12 cellular contexts compared by ENCODE assay signal in the genomic region with DNA sequence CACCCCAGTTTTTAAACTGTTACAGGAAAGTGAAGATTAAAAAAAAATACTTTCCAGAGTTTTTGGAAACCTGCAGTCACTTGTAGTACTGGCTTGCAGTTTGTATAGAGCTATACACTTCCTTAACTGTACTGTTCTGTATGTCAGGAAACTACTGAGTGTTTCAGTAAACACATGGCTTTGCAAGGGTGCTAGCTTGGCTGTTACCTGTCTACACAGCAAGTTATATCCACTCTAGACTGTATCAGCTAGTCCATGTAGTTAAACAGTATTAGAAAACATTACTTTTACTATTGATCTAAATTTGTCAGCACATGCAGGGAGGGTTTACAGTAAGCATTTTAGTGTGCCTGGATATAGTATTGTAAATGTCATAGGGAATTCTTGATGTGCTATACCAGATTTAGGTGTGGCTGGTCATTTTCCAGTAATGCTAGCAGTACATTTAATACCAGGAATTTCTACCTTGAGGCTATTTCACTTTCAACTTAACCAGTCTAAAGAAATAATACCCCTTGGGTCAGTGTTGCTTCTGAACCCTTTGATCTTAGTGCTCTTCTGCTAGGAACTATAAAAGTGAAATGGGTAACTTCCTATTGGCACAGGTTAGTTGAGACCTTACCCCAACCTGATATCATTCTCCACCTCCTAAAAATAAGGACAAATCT.
A peak's percentile ranks its signal among the peaks of the same experiment; 100 is the strongest.
DNase-seq lines count a peak whose midpoint lies in the region; ATAC-seq and TF ChIP-seq lines count a peak whose summit lies in the region.
"Had no signal": no experiment of that assay in that cellular context is flagged by ENCODE, and none has a peak within 500 bp of the region (broad histone marks: within the 10 kb centered on the region; RNA-seq: fewer than 3 reads in every experiment).

No MANE protein-coding gene starts in this region.

- no peak overlapping the region for H3K4me3 ChIP-seq in endodermal cell (ENCODE audit: low read length)
- H3K4me3 ChIP-seq: BLaER1 treated with 17β-estradiol and CSF1 and Interleukin-3, amounts not matched to agents 10 nM and 100 nM had no signal

- no peaks in the 10 kb centered on the region for H3K9me3 ChIP-seq in endodermal cell (ENCODE audit: control insufficient read depth, low read length)
- H3K9me3 ChIP-seq: BLaER1 treated with 17β-estradiol and CSF1 and Interleukin-3, amounts not matched to agents 10 nM and 100 nM had no signal

- H3K36me3 Mint-ChIP-seq in brain: no peaks in the 10 kb centered on the region
- H3K36me3 Mint-ChIP-seq in nephron progenitor cell (ENCODE audit: low read depth): no peaks in the 10 kb centered on the region
- H3K36me3 Mint-ChIP-seq in activated T-helper 1 cell treated with anti-CD3 and anti-CD28 coated beads, Interleukin-12 subunit alpha, Interleukin-12 subunit beta, Interleukin-2, Interleukin-4 antibody, amounts not matched to agents 30 ng/mL and 10 ng/mL and 1 ng/mL, durations not matched to agents 14 hours and 24 hours and 36 hours (ENCODE audit: low read depth): no peaks in the 10 kb centered on the region
- H3K36me3 Mint-ChIP-seq in endodermal cell (ENCODE audit: low read depth): no peaks in the 10 kb centered on the region

- H3K4me1 Mint-ChIP-seq in brain (peaks cover 53% of the 10 kb centered on the region), nephron progenitor cell (peaks cover 57% of the 10 kb centered on the region), endodermal cell (peaks cover 24% of the 10 kb centered on the region)
- no peaks in the 10 kb centered on the region for H3K4me1 Mint-ChIP-seq in activated T-helper 1 cell treated with anti-CD3 and anti-CD28 coated beads, Interleukin-12 subunit alpha, Interleukin-12 subunit beta, Interleukin-2, Interleukin-4 antibody, amounts not matched to agents 30 ng/mL and 10 ng/mL and 1 ng/mL, durations not matched to agents 14 hours and 24 hours and 36 hours (ENCODE audit: low read depth)
- H3K4me1 Mint-ChIP-seq: activated B cell treated with CpG ODN at 0.5 μM for 24 hours had no signal

- H3K27ac ChIP-seq in endodermal cell (ENCODE audit: low read depth, low read length): no peak overlapping the region
- H3K27ac ChIP-seq: BLaER1 treated with 17β-estradiol and CSF1 and Interleukin-3, amounts not matched to agents 10 nM and 100 nM had no signal

- no peaks in the 10 kb centered on the region for H3K27me3 ChIP-seq in endodermal cell (ENCODE audit: control insufficient read depth, insufficient read depth, low read length, poor library complexity, severe bottlenecking)
- H3K27me3 ChIP-seq: BLaER1 treated with 17β-estradiol and CSF1 and Interleukin-3, amounts not matched to agents 10 nM and 100 nM had no signal

- no peak for ATAC-seq in HG03520 (IDR thresholded peaks at IDR 0.05; ENCODE audit: unreplicated experiment)

- H3K27me3 Mint-ChIP-seq in brain (no peaks in the 10 kb centered on the region), nephron progenitor cell (ENCODE audit: low read depth, poor library complexity) (no peaks in the 10 kb centered on the region), endodermal cell (ENCODE audit: insufficient read depth) (no peaks in the 10 kb centered on the region)
- no peaks in the 10 kb centered on the region for H3K27me3 Mint-ChIP-seq in activated T-helper 1 cell treated with anti-CD3 and anti-CD28 coated beads, Interleukin-12 subunit alpha, Interleukin-12 subunit beta, Interleukin-2, Interleukin-4 antibody, amounts not matched to agents 30 ng/mL and 10 ng/mL and 1 ng/mL, durations not matched to agents 14 hours and 24 hours and 36 hours (ENCODE audit: insufficient read depth)
- H3K27me3 Mint-ChIP-seq: activated B cell treated with CpG ODN at 0.5 μM for 24 hours had no signal

- TF ChIP-seq CTCF in brain (conservative IDR thresholded peaks at IDR 0.05) (no peak), nephron progenitor cell (IDR thresholded peaks at IDR 0.05) (no peak), endodermal cell (conservative IDR thresholded peaks at IDR 0.05) (no peak)

- no peaks in the 10 kb centered on the region for H3K9me3 Mint-ChIP-seq in brain
- H3K9me3 Mint-ChIP-seq in nephron progenitor cell: no peaks in the 10 kb centered on the region
- no peaks in the 10 kb centered on the region for H3K9me3 Mint-ChIP-seq in activated T-helper 1 cell treated with anti-CD3 and anti-CD28 coated beads, Interleukin-12 subunit alpha, Interleukin-12 subunit beta, Interleukin-2, Interleukin-4 antibody, amounts not matched to agents 30 ng/mL and 10 ng/mL and 1 ng/mL, durations not matched to agents 14 hours and 24 hours and 36 hours
- peaks cover 5% of the 10 kb centered on the region for H3K9me3 Mint-ChIP-seq in endodermal cell
- H3K9me3 Mint-ChIP-seq: activated B cell treated with CpG ODN at 0.5 μM for 24 hours had no signal

- peak overlapping the region in 4 of 5 experiments; percentile 43 to 91 (median 89) for H3K27ac Mint-ChIP-seq in brain
- peak overlapping the region; percentile 93 for H3K27ac Mint-ChIP-seq in nephron progenitor cell
- H3K27ac Mint-ChIP-seq in activated T-helper 1 cell treated with anti-CD3 and anti-CD28 coated beads, Interleukin-12 subunit alpha, Interleukin-12 subunit beta, Interleukin-2, Interleukin-4 antibody, amounts not matched to agents 30 ng/mL and 10 ng/mL and 1 ng/mL, durations not matched to agents 14 hours and 24 hours and 36 hours: no peak overlapping the region
- no peak overlapping the region for H3K27ac Mint-ChIP-seq in endodermal cell
- H3K27ac Mint-ChIP-seq: activated B cell treated with CpG ODN at 0.5 μM for 24 hours had no signal

- H3K4me1 ChIP-seq in endodermal cell (ENCODE audit: control insufficient read depth, insufficient read depth, low read length): peaks cover 6% of the 10 kb centered on the region
- H3K4me1 ChIP-seq: BLaER1 treated with 17β-estradiol and CSF1 and Interleukin-3, amounts not matched to agents 10 nM and 100 nM had no signal

- intact Hi-C loops in activated T-helper 1 cell treated with anti-CD3 and anti-CD28 coated beads, Interleukin-12 subunit alpha, Interleukin-12 subunit beta, Interleukin-2, Interleukin-4 antibody, amounts not matched to agents 30 ng/mL and 10 ng/mL and 1 ng/mL, durations not matched to agents 14 hours and 24 hours and 36 hours (cut with micrococcal nuclease): no loop called here

- no peaks in the 10 kb centered on the region for H3K36me3 ChIP-seq in endodermal cell (ENCODE audit: control insufficient read depth, insufficient read depth, low read length)
- H3K36me3 ChIP-seq: BLaER1 treated with 17β-estradiol and CSF1 and Interleukin-3, amounts not matched to agents 10 nM and 100 nM had no signal

- H3K4me3 Mint-ChIP-seq in brain (no peak overlapping the region), nephron progenitor cell (no peak overlapping the region), endodermal cell (no peak overlapping the region)
- H3K4me3 Mint-ChIP-seq in activated T-helper 1 cell treated with anti-CD3 and anti-CD28 coated beads, Interleukin-12 subunit alpha, Interleukin-12 subunit beta, Interleukin-2, Interleukin-4 antibody, amounts not matched to agents 30 ng/mL and 10 ng/mL and 1 ng/mL, durations not matched to agents 14 hours and 24 hours and 36 hours: no peak overlapping the region
- H3K4me3 Mint-ChIP-seq: activated B cell treated with CpG ODN at 0.5 μM for 24 hours had no signal

- DNase-seq in DMS153 (lab: John Stamatoyannopoulos, UW) (peak; percentile 69), M059J (ENCODE audit: low read depth) (peak; percentile 10), nephron progenitor cell (no peak), endodermal cell (no peak), DMS79 treated with DMSO at 0.1 percent for 48 hours (lab: John Stamatoyannopoulos, UW) (no peak)
- no peak for DNase-seq in activated T-helper 1 cell treated with anti-CD3 and anti-CD28 coated beads, Interleukin-12 subunit alpha, Interleukin-12 subunit beta, Interleukin-2, Interleukin-4 antibody, amounts not matched to agents 30 ng/mL and 10 ng/mL and 1 ng/mL, durations not matched to agents 14 hours and 24 hours and 36 hours (ENCODE audit: low spot score)
- DNase-seq: activated B cell treated with CpG ODN at 0.5 μM for 24 hours; activated CD8-positive, alpha-beta memory T cell treated with anti-CD3 and anti-CD28 coated beads for 24 hours; substantia nigra had no signal

- H3K9ac ChIP-seq in endodermal cell (ENCODE audit: extremely low read depth, low read length, poor library complexity, severe bottlenecking): no peak overlapping the region
- H3K9ac ChIP-seq: BLaER1 treated with 17β-estradiol and CSF1 and Interleukin-3, amounts not matched to agents 10 nM and 100 nM had no signal

Comparison
In these comparisons a context has a peak if more than half of its experiments do, and no peak if none do; other contexts are left out.
1. DNase-seq: peak in DMS153 (single experiment) and M059J (single experiment); none in nephron progenitor cell (single experiment), activated T-helper 1 cell treated with anti-CD3 and anti-CD28 coated beads, Interleukin-12 subunit alpha, Interleukin-12 subunit beta, Interleukin-2, Interleukin-4 antibody, amounts not matched to agents 30 ng/mL and 10 ng/mL and 1 ng/mL, durations not matched to agents 14 hours and 24 hours and 36 hours (single experiment), endodermal cell (single experiment) and DMS79 treated with DMSO at 0.1 percent for 48 hours (single experiment).
2. H3K27ac Mint-ChIP-seq: peak in brain (4 of 5) and nephron progenitor cell (single experiment); none in activated T-helper 1 cell treated with anti-CD3 and anti-CD28 coated beads, Interleukin-12 subunit alpha, Interleukin-12 subunit beta, Interleukin-2, Interleukin-4 antibody, amounts not matched to agents 30 ng/mL and 10 ng/mL and 1 ng/mL, durations not matched to agents 14 hours and 24 hours and 36 hours (single experiment) and endodermal cell (single experiment).